10 cellular contexts compared by ENCODE assay signal in the genomic region with DNA sequence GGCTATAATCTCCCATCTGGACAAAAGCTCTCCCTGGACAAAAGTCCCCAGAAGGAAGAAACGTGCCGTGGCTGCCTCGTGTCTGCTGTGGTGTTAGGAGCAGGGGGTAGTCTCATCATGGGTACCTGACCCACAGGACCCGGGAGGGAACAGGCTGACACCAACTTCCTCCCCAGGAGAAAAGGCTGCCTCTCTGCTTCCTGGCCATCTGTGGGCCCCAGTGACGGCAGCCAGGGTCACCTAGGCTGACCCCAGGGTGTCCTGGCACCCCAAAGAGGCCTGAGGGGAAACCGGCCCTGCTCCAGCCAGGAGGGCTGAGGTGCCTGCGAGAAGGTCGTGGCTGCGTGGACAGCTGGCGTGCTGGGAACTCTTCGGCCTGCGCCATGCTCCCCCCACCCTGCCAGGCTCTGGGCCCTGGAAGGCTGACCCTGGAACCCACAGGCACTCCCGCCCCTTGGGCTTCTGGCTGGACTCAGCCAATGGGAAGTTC.
DNase-seq lines count a peak whose midpoint lies in the region; ATAC-seq and TF ChIP-seq lines count a peak whose summit lies in the region.
"Had no signal": no experiment of that assay in that cellular context is flagged by ENCODE, and none has a peak within 500 bp of the region (broad histone marks: within the 10 kb centered on the region; RNA-seq: fewer than 3 reads in every experiment).

No MANE protein-coding gene starts in this region.

- H3K4ac ChIP-seq in H9 (ENCODE audit: low read depth, low read length) = no peak overlapping the region

- no peaks in the 10 kb centered on the region for H3K23me2 ChIP-seq in H9 (ENCODE audit: insufficient read length, low read depth, low read length, poor library complexity, severe bottlenecking)

- H3K4me3 Mint-ChIP-seq in H9 = no peak overlapping the region
- peak overlapping the region in 3 of 5 experiments; percentile 48 to 57 (median 56) for H3K4me3 Mint-ChIP-seq in brain
- H3K4me3 Mint-ChIP-seq: activated B cell treated with CpG ODN at 0.5 μM for 24 hours had no signal

- no peak overlapping the region for H2AK5ac ChIP-seq in H9 (ENCODE audit: insufficient read length, low read length)

- H3K4me2 ChIP-seq in H9 (ENCODE audit: insufficient read depth, insufficient read length, low read length) (no peak overlapping the region), smooth muscle cell (peak overlapping the region; percentile 72)

- TF ChIP-seq CTCF in H9 (conservative IDR thresholded peaks at IDR 0.05) (no peak), brain (conservative IDR thresholded peaks at IDR 0.05) (no peak), liver (IDR thresholded peaks at IDR 0.05; ENCODE audit: low read depth, low read length, missing input control) (no peak), smooth muscle cell (IDR thresholded peaks at IDR 0.05; ENCODE audit: borderline replicate concordance, insufficient read depth, poor library complexity, severe bottlenecking) (no peak)

- H3K27ac Mint-ChIP-seq in H9 (peak overlapping the region in 2 of 3 experiments; percentile 68 to 75; a peak in 3 of 7 replicates), brain (peak overlapping the region; percentile 89 to 98 (median 95))
- H3K27ac Mint-ChIP-seq: activated B cell treated with CpG ODN at 0.5 μM for 24 hours had no signal

- DNase-seq in H9 (no peak), smooth muscle cell (lab: John Stamatoyannopoulos, UW; ENCODE audit: unreplicated experiment) (no peak), iPS-NIHi11 (ENCODE audit: low spot score) (no peak), NCI-H2081 (lab: John Stamatoyannopoulos, UW) (no peak)
- DNase-seq: activated B cell treated with CpG ODN at 0.5 μM for 24 hours had no signal

- H2BK5ac ChIP-seq in H9 (ENCODE audit: insufficient read length, low read length) = no peak overlapping the region

- no peak overlapping the region for H3K56ac ChIP-seq in H9 (ENCODE audit: insufficient read length, low read depth, low read length)

- H3K4me1 ChIP-seq in H9 (ENCODE audit: insufficient read depth, low read length) = no peaks in the 10 kb centered on the region
- peaks cover 0 to 24% (median 3%) of the 10 kb centered on the region in 4 donors for H3K4me1 ChIP-seq in liver (ENCODE audit: control insufficient read depth in 4 of 4, insufficient read depth in 4 of 4, low read length in 3 of 4)
- H3K4me1 ChIP-seq in smooth muscle cell (ENCODE audit: low read depth) = peaks cover 18% of the 10 kb centered on the region

- no peaks in the 10 kb centered on the region for H3K27me3 Mint-ChIP-seq in H9 (ENCODE audit: low read depth)
- peaks cover 6% of the 10 kb centered on the region for H3K27me3 Mint-ChIP-seq in brain
- H3K27me3 Mint-ChIP-seq: activated B cell treated with CpG ODN at 0.5 μM for 24 hours had no signal

- peaks cover 14 to 34% of the 10 kb centered on the region in 2 experiments for H3K4me1 Mint-ChIP-seq in H9
- peaks cover 88% of the 10 kb centered on the region for H3K4me1 Mint-ChIP-seq in brain

- H3K27ac ChIP-seq in H9 (ENCODE audit: insufficient read length, low read depth, low read length) = no peak overlapping the region
- H3K27ac ChIP-seq in liver (ENCODE audit: low read depth in 1 of 2, low read length in 2 of 2) = peak overlapping the region; percentile 39 to 66
- peak overlapping the region; percentile 75 for H3K27ac ChIP-seq in smooth muscle cell (ENCODE audit: low read depth)

- no peak overlapping the region for H2AFZ ChIP-seq in H9 (ENCODE audit: low read length)
- no peak overlapping the region for H2AFZ ChIP-seq in smooth muscle cell (ENCODE audit: low read depth)

- H3K27me3 ChIP-seq in H9 (ENCODE audit: insufficient read depth, low read length) (no peaks in the 10 kb centered on the region), liver (ENCODE audit: control insufficient read depth in 4 of 4, insufficient read depth in 4 of 4, low read length in 3 of 4) (no peaks in the 10 kb centered on the region), smooth muscle cell (ENCODE audit: low read depth) (no peaks in the 10 kb centered on the region)

- H3K18ac ChIP-seq in H9 (ENCODE audit: insufficient read length, low read depth, low read length) = no peak overlapping the region

- no CpG with 5 or more reads among the region's 13 CpGs for WGBS in H9 (ENCODE audit: extremely low coverage, insufficient read length, low lambda C conversion rate)
- 70% methylated on average over 13 of the region's 13 CpGs for WGBS in liver
- WGBS in smooth muscle cell (ENCODE audit: low lambda C conversion rate) = 69% methylated on average over 13 of the region's 13 CpGs

- no peak overlapping the region for H3K9ac ChIP-seq in H9 (ENCODE audit: extremely low read depth, insufficient read length, low read length)
- H3K9ac ChIP-seq in liver (ENCODE audit: low read depth in 1 of 2, low read length in 2 of 2) = no peak overlapping the region
- H3K9ac ChIP-seq in smooth muscle cell (ENCODE audit: low read depth) = no peak overlapping the region

- H3K4me3 ChIP-seq in liver (ENCODE audit: low read depth in 1 of 3, low read length in 3 of 3) (no peak overlapping the region), smooth muscle cell (no peak overlapping the region)
- H3K4me3 ChIP-seq: mucosa of descending colon had no signal

- no peak overlapping the region for H2BK12ac ChIP-seq in H9 (ENCODE audit: insufficient read length, low read depth, low read length)

- H4K5ac ChIP-seq in H9 (ENCODE audit: insufficient read length, low read depth, low read length) = no peak overlapping the region

- H3K9me3 ChIP-seq in H9 (ENCODE audit: control insufficient read depth, low read depth, low read length) (no peaks in the 10 kb centered on the region), liver (ENCODE audit: control insufficient read depth in 4 of 4, low read length in 3 of 4) (no peaks in the 10 kb centered on the region), smooth muscle cell (replicated peaks; ENCODE audit: low read depth) (no peaks in the 10 kb centered on the region)
- H3K9me3 ChIP-seq: mucosa of descending colon had no signal

- no peak for TF ChIP-seq RAD21 in liver (IDR thresholded peaks at IDR 0.05)

- H3K79me2 ChIP-seq in H9 (ENCODE audit: insufficient read depth, low read length) = no peaks in the 10 kb centered on the region
- peaks cover 2% of the 10 kb centered on the region for H3K79me2 ChIP-seq in smooth muscle cell (ENCODE audit: low read depth)

- H3K36me3 ChIP-seq in liver (ENCODE audit: control insufficient read depth in 4 of 4, insufficient read depth in 3 of 4, low read depth in 1 of 4, low read length in 3 of 4) = peaks cover 0 to 22% (median 6%) of the 10 kb centered on the region in 4 donors
- no peaks in the 10 kb centered on the region for H3K36me3 ChIP-seq in smooth muscle cell (ENCODE audit: low read depth)

- H2BK15ac ChIP-seq in H9 (ENCODE audit: low read depth, low read length) = no peak overlapping the region

- H3K23ac ChIP-seq in H9 (ENCODE audit: insufficient read length, low read depth, low read length) = no peak overlapping the region

- ATAC-seq in HG03521 (IDR thresholded peaks at IDR 0.05; ENCODE audit: unreplicated experiment) (no peak), GM21576 (IDR thresholded peaks at IDR 0.05; ENCODE audit: unreplicated experiment) (no peak)

- H3K36me3 Mint-ChIP-seq in H9 (ENCODE audit: insufficient read depth in 1 of 3, low read depth in 3 of 3) (peaks cover 13 to 66% (median 61%) of the 10 kb centered on the region in 3 experiments; a peak in 6 of 7 replicates), brain (peaks cover 30% of the 10 kb centered on the region)

- H3K9me3 Mint-ChIP-seq in H9 (no peaks in the 10 kb centered on the region), brain (no peaks in the 10 kb centered on the region)
- H3K9me3 Mint-ChIP-seq: activated B cell treated with CpG ODN at 0.5 μM for 24 hours had no signal

- no peak overlapping the region; the same call in 1 of the 2 replicates for H3K14ac ChIP-seq in H9 (ENCODE audit: insufficient read depth, low read length)

- no peak overlapping the region for H2BK120ac ChIP-seq in H9 (ENCODE audit: low read depth, low read length, poor library complexity, severe bottlenecking)

- H3F3A ChIP-seq in smooth muscle cell (ENCODE audit: low read depth) = peaks cover 24% of the 10 kb centered on the region

- H4K20me1 ChIP-seq in H9 (ENCODE audit: control insufficient read depth, insufficient read depth, insufficient read length) (peaks cover 4% of the 10 kb centered on the region), smooth muscle cell (ENCODE audit: low read depth) (peaks cover 18% of the 10 kb centered on the region)

- no peak overlapping the region for H4K8ac ChIP-seq in H9 (replicated peaks; ENCODE audit: insufficient read length, low read depth, low read length)

- H4K91ac ChIP-seq in H9 (ENCODE audit: insufficient read length, low read depth, low read length) = no peak overlapping the region

- no peaks in the 10 kb centered on the region for H3K79me1 ChIP-seq in H9 (ENCODE audit: insufficient read depth, low read depth, low read length, poor library complexity, severe bottlenecking)

- H3T11ph ChIP-seq in H9 (ENCODE audit: low read length) = no peak overlapping the region

- no peak overlapping the region for H2BK20ac ChIP-seq in H9 (ENCODE audit: low read depth, low read length, poor library complexity, severe bottlenecking)

TF ChIP-seq in liver, 16 proteins besides CTCF, POLR2A, EP300 and RAD21:
- TF ChIP-seq HNF4A (conservative IDR thresholded peaks at IDR 0.05) (no peak), NR2F2 (IDR thresholded peaks at IDR 0.05) (peak; percentile 78)

Comparison
In these comparisons a context has a peak if more than half of its experiments do, and no peak if none do; other contexts are left out.
1. H3K4me3 Mint-ChIP-seq: peak in brain (3 of 5); none in H9 (0 of 2).